ENCODE assay signal across 15 cellular contexts in the genomic region with DNA sequence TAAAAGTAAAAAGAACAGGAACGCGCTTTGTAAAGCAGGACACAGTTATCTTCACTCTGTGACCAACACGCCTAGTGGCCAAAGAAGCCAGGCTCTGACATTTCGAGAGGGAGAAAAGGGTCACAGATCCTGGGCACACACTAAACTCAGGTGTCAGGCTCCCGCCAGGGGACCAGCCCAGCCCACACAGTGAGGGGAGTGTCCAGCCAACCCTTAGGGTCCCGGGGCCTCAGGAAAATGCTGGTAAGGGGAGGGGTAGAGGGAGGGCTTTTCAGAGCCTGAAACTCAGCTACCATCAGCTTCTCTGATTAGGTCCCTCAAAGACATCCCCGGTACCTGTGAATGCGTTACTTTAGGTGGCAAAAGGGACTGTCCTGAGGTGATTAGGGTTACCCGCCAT. TPM values are rescaled to one million over a fixed set of nuclear protein-coding genes. Genes with fewer than 3 reads are reported as not detected.
A peak's percentile ranks its signal among the peaks of the same experiment; 100 is the strongest.
DNase-seq lines count a peak whose midpoint lies in the region; ATAC-seq, FAIRE-seq and TF ChIP-seq lines count a peak whose summit lies in the region.
"Had no signal": no experiment of that assay in that cellular context is flagged by ENCODE, and none has a peak within 500 bp of the region (broad histone marks: within the 10 kb centered on the region; RNA-seq: fewer than 3 reads in every experiment).

No MANE protein-coding gene starts in this region.

- DNase-seq in activated CD4-positive, alpha-beta T cell treated with anti-CD3 and anti-CD28 coated beads for 36 hours: no peak
- no peak for DNase-seq in activated CD4-positive, alpha-beta T cell treated with anti-CD3 and anti-CD28 coated beads, Interleukin-2, amount 50 U/mL, for 4 hours
- DNase-seq in ecto neural progenitor cell (ENCODE audit: low spot score) (peak; percentile 25), small intestine (no peak), NCI-H2227 (lab: John Stamatoyannopoulos, UW; ENCODE audit: unreplicated experiment) (no peak), NCI-H748 (lab: John Stamatoyannopoulos, UW; ENCODE audit: unreplicated experiment) (no peak)
- DNase-seq: DMS 273 treated with DMSO at 0.1 percent for 48 hours, mesenchymal stem cell, NCI-H1436 treated with DMSO at 0.1 percent for 48 hours had no signal

- no peak for TF ChIP-seq CTCF in OCI-LY3 (IDR thresholded peaks at IDR 0.05; ENCODE audit: low read depth, low read length)

- H3K9me3 Mint-ChIP-seq in activated CD4-positive, alpha-beta T cell treated with anti-CD3 and anti-CD28 coated beads for 36 hours (ENCODE audit: low read depth): peaks cover 4% of the 10 kb centered on the region

- peaks cover 43% of the 10 kb centered on the region for H3K4me1 ChIP-seq in OCI-LY3 (ENCODE audit: low read length)
- peaks cover 27 to 39% of the 10 kb centered on the region in 2 donors for H3K4me1 ChIP-seq in small intestine (ENCODE audit: control insufficient read depth in 2 of 2, insufficient read depth in 1 of 2, low read depth in 1 of 2, low read length in 1 of 2)

- CTCF ChIA-PET in activated CD4-positive, alpha-beta T cell treated with anti-CD3 and anti-CD28 coated beads for 36 hours (lab: Charles Lee): interaction anchor here (1.4 to 1.8 kb wide), 5 partner anchors 14 to 34 kb away, joined by 3 to 12 read pairs (median 4); a partner anchor contains a TSS

- FAIRE-seq in small intestine (lab: Jason Lieb, UNC): no peak
- FAIRE-seq: H54 had no signal

- H3K27ac Mint-ChIP-seq in activated CD4-positive, alpha-beta T cell treated with anti-CD3 and anti-CD28 coated beads for 36 hours: peak overlapping the region; percentile 91
- H3K27ac Mint-ChIP-seq: progenitor cell of endocrine pancreas had no signal

- no peak overlapping the region for H2AFZ ChIP-seq in OCI-LY3 (ENCODE audit: low read depth, low read length)
- H2AFZ ChIP-seq: hepatocyte had no signal

- H3K27ac ChIP-seq in OCI-LY3 (ENCODE audit: low read length): peak overlapping the region; percentile 84
- H3K27ac ChIP-seq in small intestine (ENCODE audit: low read depth in 1 of 2, low read length in 1 of 2): peak overlapping the region; percentile 50 to 56
- H3K27ac ChIP-seq: hepatocyte had no signal

- H3K79me2 ChIP-seq in OCI-LY3 (ENCODE audit: low read length): peaks cover 98% of the 10 kb centered on the region

- H3K4me3 ChIP-seq in OCI-LY3 (ENCODE audit: low read length): peak overlapping the region; percentile 70; the same call in 1 of the 2 replicates
- H3K4me3 ChIP-seq in small intestine (ENCODE audit: low read depth in 1 of 2, low read length in 2 of 2): no peak overlapping the region
- H3K4me3 ChIP-seq: hepatocyte, thoracic aorta had no signal

- H3K9ac ChIP-seq in OCI-LY3 (ENCODE audit: low read length): no peak overlapping the region

- ATAC-seq in activated CD4-positive, alpha-beta T cell treated with anti-CD3 and anti-CD28 coated beads for 36 hours: no peak
- no peak for ATAC-seq in HG03565 (IDR thresholded peaks at IDR 0.05; ENCODE audit: unreplicated experiment)

- H3K4me3 Mint-ChIP-seq in activated CD4-positive, alpha-beta T cell treated with anti-CD3 and anti-CD28 coated beads for 36 hours: no peak overlapping the region

- H3K9me3 ChIP-seq in OCI-LY3 (ENCODE audit: insufficient read depth, low read length) (no peaks in the 10 kb centered on the region), small intestine (ENCODE audit: control insufficient read depth, low read depth) (no peaks in the 10 kb centered on the region)
- H3K9me3 ChIP-seq: thoracic aorta had no signal

- H4K20me1 ChIP-seq in OCI-LY3 (ENCODE audit: insufficient read depth, low read length): peaks cover 50% of the 10 kb centered on the region

- peaks cover 16% of the 10 kb centered on the region for H3K36me3 ChIP-seq in OCI-LY3 (replicated peaks; ENCODE audit: low read depth, low read length)
- H3K36me3 ChIP-seq in small intestine (ENCODE audit: control insufficient read depth in 2 of 2, insufficient read depth in 2 of 2, low read length in 2 of 2): no peaks in the 10 kb centered on the region
- H3K36me3 ChIP-seq: thoracic aorta had no signal

- H3K36me3 Mint-ChIP-seq in activated CD4-positive, alpha-beta T cell treated with anti-CD3 and anti-CD28 coated beads for 36 hours (ENCODE audit: low read depth): peaks cover 30% of the 10 kb centered on the region

- 90 to 94% (median 92%) methylated on average over 9 of the region's 9 CpGs for WGBS in small intestine, 3 donors

- H3K27me3 ChIP-seq in OCI-LY3 (ENCODE audit: low read depth, low read length) (no peaks in the 10 kb centered on the region), small intestine (ENCODE audit: control insufficient read depth in 2 of 2, insufficient read depth in 2 of 2, low read length in 2 of 2) (no peaks in the 10 kb centered on the region)
- H3K27me3 ChIP-seq: hepatocyte had no signal

- H3K4me2 ChIP-seq in OCI-LY3 (ENCODE audit: low read length): peak overlapping the region; percentile 97
- H3K4me2 ChIP-seq: hepatocyte had no signal

- no peaks in the 10 kb centered on the region for H3K27me3 Mint-ChIP-seq in activated CD4-positive, alpha-beta T cell treated with anti-CD3 and anti-CD28 coated beads for 36 hours
- H3K27me3 Mint-ChIP-seq: progenitor cell of endocrine pancreas had no signal

- peaks cover 82% of the 10 kb centered on the region for H3K4me1 Mint-ChIP-seq in activated CD4-positive, alpha-beta T cell treated with anti-CD3 and anti-CD28 coated beads for 36 hours

- POLR2A ChIA-PET in activated CD4-positive, alpha-beta T cell treated with anti-CD3 and anti-CD28 coated beads for 36 hours (lab: Charles Lee): interaction anchor here (1.3 to 1.8 kb wide), 4 partner anchors 13 to 17 kb away, joined by 5 to 22 read pairs (median 6); a partner anchor contains a TSS

- intact Hi-C loops in activated CD4-positive, alpha-beta T cell treated with anti-CD3 and anti-CD28 coated beads for 36 hours (cut with DNase I, micrococcal nuclease): loop anchor here (1.0 to 5.0 kb wide), 5 partner anchors 8 to 1886 kb away; a partner anchor contains a TSS

RNA-seq across cellular contexts. Expression of a gene that starts 16.6 kb away (rescaled TPM):
- 100 to 1,000 TPM; 256 to 348 TPM for total RNA-seq in activated CD4-positive, alpha-beta T cell treated with anti-CD3 and anti-CD28 coated beads for 36 hours
- polyA plus RNA-seq in small intestine: 100 to 1,000 TPM; 142 to 363 (median 277) TPM

RNA-seq across cellular contexts. Expression of a gene that starts 56.2 kb away (rescaled TPM):
- total RNA-seq in activated CD4-positive, alpha-beta T cell treated with anti-CD3 and anti-CD28 coated beads for 36 hours: not detected
- 10 to 100 TPM in 1 of 3 donors, 1 to 10 TPM in 1, not detected in 1; 4.6 to 22.2 TPM for polyA plus RNA-seq in small intestine
